ENCODE assay signal across 19 cellular contexts in genomic region chr2:215498411-215498810, GRCh38.
A peak's percentile ranks its signal among the peaks of the same experiment; 100 is the strongest.
DNase-seq lines count a peak whose midpoint lies in the region; ATAC-seq, FAIRE-seq and TF ChIP-seq lines count a peak whose summit lies in the region.
"Had no signal": no experiment of that assay in that cellular context is flagged by ENCODE, and none has a peak within 500 bp of the region (broad histone marks: within the 10 kb centered on the region; RNA-seq: fewer than 3 reads in every experiment).

No MANE protein-coding gene starts in this region.

- H4K20me1 ChIP-seq in HepG2 (ENCODE audit: insufficient read depth, low read length) = no peaks in the 10 kb centered on the region

- TF ChIP-seq EP300 in HepG2 (IDR thresholded peaks at IDR 0.05; ENCODE audit: low read depth in 2 of 2, low read length in 2 of 2) (peak in 1 of 2 experiments; percentile 69; a peak in 1 of 4 replicates), HepG2 (CRISPR knock-in tag; IDR thresholded peaks at IDR 0.05; ENCODE audit: borderline replicate concordance) (peak; percentile 74)

- no peak for TF ChIP-seq RAD21 in HepG2 (CRISPR knock-in tag; IDR thresholded peaks at IDR 0.05)

- H3K9ac ChIP-seq in HepG2 (ENCODE audit: insufficient read depth, low read depth, low read length) = no peak overlapping the region
- H3K9ac ChIP-seq: KMS-11 had no signal

- ATAC-seq in HepG2 (peak; percentile 91), aorta (ENCODE audit: low FRiP score) (no peak), GM18517 (IDR thresholded peaks at IDR 0.05; ENCODE audit: unreplicated experiment) (no peak)
- ATAC-seq: stimulated activated naive CD8-positive, alpha-beta T cell treated with anti-CD3 and anti-CD28 coated beads, Interleukin-15, Interleukin-2, amounts not matched to agents 100 U/mL and 50 U/mL, for 24 hours; T-helper 17 cell had no signal

- H3K4me1 ChIP-seq in breast epithelium (no peaks in the 10 kb centered on the region), HepG2 (ENCODE audit: insufficient read depth, low read length) (peaks cover 29% of the 10 kb centered on the region), aorta (ENCODE audit: control insufficient read depth in 1 of 2, insufficient read depth in 2 of 2, low read length in 2 of 2) (no peaks in the 10 kb centered on the region), Caco-2 (0 out of 2 replicates have a peak, but pooled peaks cover under 1% of the 10 kb centered on the region)
- no peaks in the 10 kb centered on the region for H3K4me1 ChIP-seq in effector memory CD4-positive, alpha-beta T cell (ENCODE audit: control insufficient read depth, insufficient read depth, low read length, poor library complexity, severe bottlenecking)
- H3K4me1 ChIP-seq: uterus had no signal

- no peak for TF ChIP-seq POLR2A in breast epithelium (IDR thresholded peaks at IDR 0.05)
- no peak for TF ChIP-seq POLR2A in HepG2 (IDR thresholded peaks at IDR 0.05; ENCODE audit: insufficient read depth in 1 of 2, low read depth in 2 of 2, low read length in 2 of 2)

- no peaks in the 10 kb centered on the region for H3K27me3 Mint-ChIP-seq in MCF 10A (ENCODE audit: insufficient read depth, unreplicated experiment)
- no peaks in the 10 kb centered on the region for H3K27me3 Mint-ChIP-seq in Caco-2 (ENCODE audit: insufficient read depth, unreplicated experiment)

- H3K79me2 ChIP-seq in HepG2 (ENCODE audit: insufficient read depth, low read length) = no peaks in the 10 kb centered on the region

- H3K27ac ChIP-seq in breast epithelium (no peak overlapping the region), brain microvascular endothelial cell (peak overlapping the region; percentile 73), HepG2 (ENCODE audit: extremely low read length, insufficient read depth, low read length) (peak overlapping the region; percentile 38), aorta (ENCODE audit: low read depth in 1 of 2, low read length in 2 of 2) (peak overlapping the region; percentile 33 to 92)
- H3K27ac ChIP-seq in effector memory CD4-positive, alpha-beta T cell (ENCODE audit: insufficient read depth, low read length, poor library complexity, severe bottlenecking) = no peak overlapping the region
- H3K27ac ChIP-seq: KMS-11, uterus had no signal

- H3K9me3 ChIP-seq in breast epithelium (no peaks in the 10 kb centered on the region), HepG2 (ENCODE audit: low read length) (no peaks in the 10 kb centered on the region), aorta (ENCODE audit: control insufficient read depth, low read length) (no peaks in the 10 kb centered on the region), Caco-2 (peaks cover 4% of the 10 kb centered on the region; the same call in 1 of the 2 replicates)
- H3K9me3 ChIP-seq in effector memory CD4-positive, alpha-beta T cell (ENCODE audit: control insufficient read depth, low read length) = no peaks in the 10 kb centered on the region
- H3K9me3 ChIP-seq: uterus had no signal

- peak overlapping the region; percentile 93 for H3K27ac Mint-ChIP-seq in MCF 10A (ENCODE audit: low read depth, unreplicated experiment)
- H3K27ac Mint-ChIP-seq in Caco-2 (ENCODE audit: unreplicated experiment) = no peak overlapping the region
- H3K27ac Mint-ChIP-seq: CD4-positive, alpha-beta T cell; T-helper 17 cell had no signal

- CTCF ChIA-PET in MCF 10A (lab: Yijun Ruan, JAX) (interaction anchor here (0.7 to 1.7 kb wide), 3 partner anchors 12 to 44 kb away, joined by 3 to 5 read pairs (median 3); no protein-coding TSS in a partner anchor), HepG2 (lab: Yijun Ruan, JAX; ENCODE audit: low intra/inter-chr PET ratio, low total read pairs) (no interaction called here), Caco-2 (lab: Charles Lee) (no interaction called here)

- BruUV-seq in MCF 10A (replicated peaks; lab: Mats Ljungman, UMichigan) = no TSS peak
- no TSS peak for BruUV-seq in HepG2 (replicated peaks; lab: Mats Ljungman, UMichigan)
- no TSS peak for BruUV-seq in Caco-2 (replicated peaks; lab: Mats Ljungman, UMichigan)

- H2AFZ ChIP-seq in HepG2 (ENCODE audit: low read length) = peak overlapping the region; percentile 82

- H3K36me3 Mint-ChIP-seq in MCF 10A (ENCODE audit: insufficient read depth, unreplicated experiment) (no peaks in the 10 kb centered on the region), Caco-2 (ENCODE audit: insufficient read depth, unreplicated experiment) (no peaks in the 10 kb centered on the region)
- H3K36me3 Mint-ChIP-seq: brain had no signal

- WGBS in HepG2 (ENCODE audit: low lambda C conversion rate) = 16% methylated on average over 8 of the region's 8 CpGs
- 11 to 18% methylated on average over 8 of the region's 8 CpGs for WGBS in aorta, 2 donors

- peak overlapping the region; percentile 36 for H3K4me2 ChIP-seq in HepG2 (ENCODE audit: low read depth, low read length)
- H3K4me2 ChIP-seq: KMS-11 had no signal

- H3K9me3 Mint-ChIP-seq in MCF 10A (ENCODE audit: unreplicated experiment) (no peaks in the 10 kb centered on the region), Caco-2 (ENCODE audit: unreplicated experiment) (peaks cover 25% of the 10 kb centered on the region)
- H3K9me3 Mint-ChIP-seq: CD4-positive, alpha-beta T cell had no signal

- POLR2A ChIA-PET in MCF 10A (lab: Yijun Ruan, JAX) (interaction anchor here (0.6 to 1.5 kb wide), 7 partner anchors 10 to 1008 kb away, joined by 3 to 5 read pairs (median 3); no protein-coding TSS in a partner anchor), HepG2 (lab: Yijun Ruan, JAX) (no interaction called here), Caco-2 (lab: Charles Lee) (interaction anchor here (0.7 kb wide), 1 partner anchor 70 kb away, joined by 4 read pairs; no protein-coding TSS in a partner anchor)

- peak overlapping the region; percentile 45 for H3K4me3 Mint-ChIP-seq in MCF 10A (ENCODE audit: unreplicated experiment)
- H3K4me3 Mint-ChIP-seq in Caco-2 (ENCODE audit: unreplicated experiment) = no peak overlapping the region
- H3K4me3 Mint-ChIP-seq: brain; CD4-positive, alpha-beta T cell; T-helper 17 cell had no signal

- intact Hi-C loops in MCF 10A (cut with micrococcal nuclease) = no loop called here
- intact Hi-C loops in breast epithelium (cut with DNase I; ENCODE audit: low total_unique reads) = no loop called here
- intact Hi-C loops in HepG2 (cut with micrococcal nuclease; ENCODE audit: unreplicated experiment) = no loop called here
- intact Hi-C loops in aorta (cut with DNase I) = no loop called here
- intact Hi-C loops in Caco-2 (cut with micrococcal nuclease; ENCODE audit: unreplicated experiment) = no loop called here

- no peak for TF ChIP-seq CTCF in MCF 10A (IDR thresholded peaks at IDR 0.05; ENCODE audit: unreplicated experiment)
- no peak for TF ChIP-seq CTCF in breast epithelium (IDR thresholded peaks at IDR 0.05)
- no peak for TF ChIP-seq CTCF in brain microvascular endothelial cell (IDR thresholded peaks at IDR 0.05; ENCODE audit: low read depth, low read length, missing control alignments)
- TF ChIP-seq CTCF in HepG2 (CRISPR knock-in tag; IDR thresholded peaks at IDR 0.05) = 0 out of 2 replicates have a peak, but pooled peaks have one; percentile 7
- no peak for TF ChIP-seq CTCF in Caco-2 (IDR thresholded peaks at IDR 0.05; ENCODE audit: insufficient read depth in 1 of 2, low read depth in 1 of 2, low read length in 1 of 2, severe bottlenecking in 1 of 2, unreplicated experiment in 1 of 2)

- DNase-seq in MCF 10A (ENCODE audit: unreplicated experiment) (peak; percentile 84), breast epithelium (ENCODE audit: low spot score in 2 of 2) (no peak), brain microvascular endothelial cell (peak; percentile 73), HepG2 (ENCODE audit: low spot score) (peak; percentile 84), aorta (no peak), Caco-2 (no peak)
- DNase-seq in effector memory CD4-positive, alpha-beta T cell = no peak
- DNase-seq: activated CD4-positive, CD25-positive, alpha-beta regulatory T cell; activated gamma-delta T cell treated with Interleukin-2 at 50 U/mL for 16 hours; CD4-positive, alpha-beta T cell; DMS79 treated with DMSO at 0.1 percent for 48 hours; effector CD4-positive, alpha-beta T cell; SHP77 treated with DMSO at 0.1 percent for 48 hours; stimulated activated naive CD8-positive, alpha-beta T cell treated with anti-CD3 and anti-CD28 coated beads, Interleukin-15, Interleukin-2, amounts not matched to agents 100 U/mL and 50 U/mL, for 24 hours; T-helper 17 cell; uterus had no signal

- H3K27me3 ChIP-seq in breast epithelium (no peaks in the 10 kb centered on the region), brain microvascular endothelial cell (replicated peaks) (no peaks in the 10 kb centered on the region), HepG2 (ENCODE audit: control insufficient read depth in 1 of 2, insufficient read depth in 2 of 2, low read length in 2 of 2) (no peaks in the 10 kb centered on the region), aorta (ENCODE audit: control insufficient read depth in 1 of 2, insufficient read depth in 2 of 2, low read length in 1 of 2) (no peaks in the 10 kb centered on the region), Caco-2 (replicated peaks; ENCODE audit: control insufficient read depth, insufficient read depth, low read length) (no peaks in the 10 kb centered on the region)
- no peaks in the 10 kb centered on the region for H3K27me3 ChIP-seq in effector memory CD4-positive, alpha-beta T cell (replicated peaks; ENCODE audit: control insufficient read depth, insufficient read depth, low read length, poor library complexity, severe bottlenecking)
- H3K27me3 ChIP-seq: uterus had no signal

- no peak overlapping the region for H3K4me3 ChIP-seq in breast epithelium
- no peak overlapping the region for H3K4me3 ChIP-seq in brain microvascular endothelial cell (ENCODE audit: low read depth, low read length)
- H3K4me3 ChIP-seq in HepG2 (replicated peaks in 1 of 3; ENCODE audit: insufficient read depth in 1 of 3, low read depth in 2 of 3, low read length in 3 of 3) = no peak overlapping the region
- H3K4me3 ChIP-seq in aorta (ENCODE audit: low read length in 2 of 2) = no peak overlapping the region
- H3K4me3 ChIP-seq in Caco-2 (ENCODE audit: low read depth, low read length) = no peak overlapping the region
- no peak overlapping the region for H3K4me3 ChIP-seq in effector memory CD4-positive, alpha-beta T cell (ENCODE audit: insufficient read depth, low read depth, low read length, poor library complexity, severe bottlenecking)
- H3K4me3 ChIP-seq: uterus had no signal

- H3K36me3 ChIP-seq in breast epithelium (no peaks in the 10 kb centered on the region), brain microvascular endothelial cell (replicated peaks) (no peaks in the 10 kb centered on the region), HepG2 (replicated peaks in 1 of 2; ENCODE audit: control insufficient read depth in 1 of 2, insufficient read depth in 2 of 2, low read length in 2 of 2) (no peaks in the 10 kb centered on the region), aorta (ENCODE audit: control insufficient read depth in 1 of 2, insufficient read depth in 2 of 2, low read length in 1 of 2) (no peaks in the 10 kb centered on the region), Caco-2 (ENCODE audit: control insufficient read depth, insufficient read depth, low read length) (no peaks in the 10 kb centered on the region)
- no peaks in the 10 kb centered on the region for H3K36me3 ChIP-seq in effector memory CD4-positive, alpha-beta T cell (ENCODE audit: control insufficient read depth, insufficient read depth, low read length)
- H3K36me3 ChIP-seq: uterus had no signal

- FAIRE-seq in HepG2 (lab: Jason Lieb, UNC) = peak; percentile 63

- H3K4me1 Mint-ChIP-seq in MCF 10A (ENCODE audit: insufficient read depth, unreplicated experiment) (peaks cover 27% of the 10 kb centered on the region), Caco-2 (ENCODE audit: low read depth, unreplicated experiment) (peaks cover 14% of the 10 kb centered on the region)
- H3K4me1 Mint-ChIP-seq: brain, T-helper 17 cell had no signal

- in situ Hi-C loops in brain microvascular endothelial cell (cut with HindIII; ENCODE audit: low pct_ligation_motif_present, low sequenced_read_pairs) = no loop called here
- in situ Hi-C loops in HepG2 (cut with HindIII; ENCODE audit: extremely low pct_ligation_motif_present, low pct_unique_long_range_greater_than_20kb) = no loop called here

Comparison
In these comparisons a context has a peak if more than half of its experiments do, and no peak if none do; other contexts are left out.
1. DNase-seq: peak in MCF 10A (single experiment), brain microvascular endothelial cell (single experiment) and HepG2 (single experiment); none in breast epithelium (0 of 2), aorta (0 of 2), Caco-2 (0 of 2) and effector memory CD4-positive, alpha-beta T cell (0 of 3).
2. H3K27ac ChIP-seq: peak in brain microvascular endothelial cell (single experiment), HepG2 (single experiment) and aorta (2 of 2); none in breast epithelium (0 of 2) and effector memory CD4-positive, alpha-beta T cell (single experiment).